In the genomic region with DNA sequence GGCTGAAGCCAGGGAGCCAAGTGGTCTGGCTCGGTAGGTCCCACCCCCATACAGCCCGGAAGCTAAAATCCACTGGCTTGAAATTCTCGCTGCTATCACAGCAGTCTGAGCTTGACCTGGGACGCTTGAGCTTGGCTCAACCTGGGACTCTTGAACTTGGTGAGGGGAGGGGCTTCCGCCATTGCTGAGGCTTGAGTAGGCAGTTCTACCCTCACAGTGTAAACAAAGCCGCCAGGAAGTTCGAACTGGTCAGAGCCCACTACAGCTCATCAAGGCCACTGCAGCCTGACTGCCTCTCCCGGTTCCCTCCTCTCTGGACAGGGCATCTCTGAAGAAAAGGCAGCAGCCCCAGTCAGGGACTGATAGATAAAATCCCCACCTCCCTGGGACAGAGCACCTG, we compare ENCODE assay signal across 20 cellular contexts.
"Had no signal": no experiment of that assay in that cellular context is flagged by ENCODE, and none has a peak within 500 bp of the region (broad histone marks: within the 10 kb centered on the region; RNA-seq: fewer than 3 reads in every experiment).

No MANE protein-coding gene starts in this region.

- H3K27me3 ChIP-seq: gastroesophageal sphincter, heart left ventricle, hepatocyte, right atrium auricular region, sigmoid colon, stomach, thyroid gland had no signal

- H3K36me3 ChIP-seq: gastroesophageal sphincter, heart left ventricle, prostate gland, right atrium auricular region, sigmoid colon, stomach, thyroid gland had no signal

- H3K4me3 ChIP-seq: gastroesophageal sphincter, heart left ventricle, hepatocyte, prostate gland, right atrium auricular region, sigmoid colon, stomach, thyroid gland had no signal

- DNase-seq: cortex of kidney; effector memory CD8-positive, alpha-beta T cell; heart left ventricle; mesenchymal stem cell; midbrain; naive thymus-derived CD8-positive, alpha-beta T cell; nephron progenitor cell; nucleus accumbens; sigmoid colon; stimulated activated CD4-positive, alpha-beta T cell treated with anti-CD3 and anti-CD28 coated beads, Interleukin-2, amount 100 ng/mL, for 24 hours; stimulated activated CD4-positive, alpha-beta T cell treated with anti-CD3 and anti-CD28 coated beads, Interleukin-4, amount 100 ng/mL, for 24 hours; stimulated activated naive CD4-positive, alpha-beta T cell treated with Interleukin-2 at 50 U/mL for 16 hours; stomach; thyroid gland had no signal

- H3K4me1 ChIP-seq: gastroesophageal sphincter, heart left ventricle, prostate gland, right atrium auricular region, sigmoid colon, stomach, thyroid gland had no signal

- ATAC-seq: effector memory CD8-positive, alpha-beta T cell; gastroesophageal sphincter; heart left ventricle; left lobe of liver; naive thymus-derived CD8-positive, alpha-beta T cell; stimulated activated effector memory CD8-positive, alpha-beta T cell treated with anti-CD3 and anti-CD28 coated beads, Interleukin-12 subunit alpha, Interleukin-12 subunit beta, amount 100 ng/mL, for 72 hours had no signal

- H3K27ac ChIP-seq: gastroesophageal sphincter, heart left ventricle, hepatocyte, prostate gland, right atrium auricular region, sigmoid colon, stomach, thyroid gland had no signal

- H3K9me3 ChIP-seq: prostate gland, right atrium auricular region, sigmoid colon, thyroid gland had no signal
